In genomic region chr19:57350877-57351805, GRCh38 we compare ENCODE assay signal across 8 cellular contexts. TPM values are rescaled to one million over a fixed set of nuclear protein-coding genes. Genes with fewer than 3 reads are reported as not detected.
DNase-seq lines count a peak whose midpoint lies in the region; ATAC-seq and TF ChIP-seq lines count a peak whose summit lies in the region.

TSS of gene ZNF304 (plus strand) at chr19:57351271. CDS start at chr19:57351665, 394 bp downstream.

- TF ChIP-seq CTCF in BE2C (IDR thresholded peaks at IDR 0.05; ENCODE audit: low read depth, low read length) (no peak), dorsolateral prefrontal cortex (IDR thresholded peaks at IDR 0.05 in 54 of 56, conservative IDR thresholded peaks at IDR 0.05 in 2 of 56; ENCODE audit: low read depth in 1 of 56, partially characterized antibody in 56 of 56) (peak in 22 of 56 donors; percentile 6 to 40 (median 24)), liver (IDR thresholded peaks at IDR 0.05; ENCODE audit: low read depth, low read length, missing input control) (no peak)

- H3K9me3 ChIP-seq in BE2C (no peaks in the 10 kb centered on the region), liver (ENCODE audit: control insufficient read depth in 4 of 4, low read length in 3 of 4) (peaks cover 16 to 35% (median 30%) of the 10 kb centered on the region in 4 donors)

- H3K36me3 ChIP-seq in BE2C (peaks cover 25% of the 10 kb centered on the region), liver (ENCODE audit: control insufficient read depth in 4 of 4, insufficient read depth in 3 of 4, low read depth in 1 of 4, low read length in 3 of 4) (peaks cover 6 to 36% (median 30%) of the 10 kb centered on the region in 4 donors)

- H3K27me3 ChIP-seq in BE2C, result peaks cover 3% of the 10 kb centered on the region; the same call in 1 of the 2 replicates
- H3K27me3 ChIP-seq in dorsolateral prefrontal cortex, result no peaks in the 10 kb centered on the region
- peaks cover 0 to 3% (median 0%) of the 10 kb centered on the region in 4 donors for H3K27me3 ChIP-seq in liver (ENCODE audit: control insufficient read depth in 4 of 4, insufficient read depth in 4 of 4, low read length in 3 of 4)

- 3% methylated on average over 57 of the region's 57 CpGs for WGBS in liver

- intact Hi-C loops in dorsolateral prefrontal cortex (cut with DNase I), result loop anchor here in 1 of 2 donors (2.0 to 10.0 kb wide), 2 partner anchors 30 to 66 kb away; partner anchors contain the start of genes ZNF460 and ZNF543

- DNase-seq in BE2C (peak; percentile 91), NCI-H510A treated with DMSO at 0.1 percent for 48 hours (lab: John Stamatoyannopoulos, UW) (peak; percentile 87), dorsolateral prefrontal cortex (peak; percentile 89 to 98 (median 97))
- peak; percentile 56 to 81 for DNase-seq in activated CD4-positive, alpha-beta T cell treated with anti-CD3 and anti-CD28 coated beads, Interleukin-2, amount 50 U/mL, for 24 hours (ENCODE audit: low read depth in 1 of 2, low spot score in 1 of 2)
- DNase-seq in stimulated activated CD4-positive, alpha-beta T cell treated with anti-CD3 and anti-CD28 coated beads, Interleukin-4, amount 100 ng/mL, for 1 hour, result peak; percentile 78

- H3K9ac ChIP-seq in liver (ENCODE audit: low read depth in 1 of 2, low read length in 2 of 2), result peak within 1 kb of the TSS; percentile 53 to 95

- H3K4me1 ChIP-seq in BE2C (no peaks in the 10 kb centered on the region), liver (ENCODE audit: control insufficient read depth in 4 of 4, insufficient read depth in 4 of 4, low read length in 3 of 4) (peaks cover 3 to 20% (median 13%) of the 10 kb centered on the region in 4 donors)

- H3K27ac ChIP-seq in dorsolateral prefrontal cortex (peak within 1 kb of the TSS in 52 of 59 donors; percentile 15 to 92 (median 70)), liver (ENCODE audit: low read depth in 1 of 2, low read length in 2 of 2) (peak within 1 kb of the TSS; percentile 45 to 70)

- peak; percentile 68 for TF ChIP-seq POLR2A in GM19193 (IDR thresholded peaks at IDR 0.05; ENCODE audit: extremely low read depth, insufficient read depth, insufficient read length)

- peak; percentile 96 for ATAC-seq in HG03432 (IDR thresholded peaks at IDR 0.05; ENCODE audit: unreplicated experiment)

- peak; percentile 37 to 53 for TF ChIP-seq RAD21 in liver (IDR thresholded peaks at IDR 0.05)

- H3K4me3 ChIP-seq in BE2C (ENCODE audit: low read depth, low read length) (peak within 1 kb of the TSS; percentile 99), dorsolateral prefrontal cortex (peak within 1 kb of the TSS; percentile 73 to 100 (median 96)), liver (ENCODE audit: low read depth in 1 of 3, low read length in 3 of 3) (peak within 1 kb of the TSS; percentile 80 to 100 (median 83))

TF ChIP-seq in liver, 16 proteins besides CTCF, POLR2A, EP300 and RAD21:
- no peak for TF ChIP-seq FOXA1 (IDR thresholded peaks at IDR 0.05)
- no peak for TF ChIP-seq FOXA2 (IDR thresholded peaks at IDR 0.05)
- TF ChIP-seq ATF3 (IDR thresholded peaks at IDR 0.05), result no peak
- no peak for TF ChIP-seq NR2F2 (IDR thresholded peaks at IDR 0.05)
- peak in 1 of 2 donors; percentile 23 for TF ChIP-seq EGR1 (IDR thresholded peaks at IDR 0.05; ENCODE audit: low read depth in 2 of 2)
- no peak for TF ChIP-seq TAF1 (conservative IDR thresholded peaks at IDR 0.05)
- peak; percentile 26 to 37 for TF ChIP-seq HNF4A (conservative IDR thresholded peaks at IDR 0.05)
- TF ChIP-seq ZBTB33 (IDR thresholded peaks at IDR 0.05), result peak; percentile 92
- TF ChIP-seq RXRA (IDR thresholded peaks at IDR 0.05), result peak; percentile 22 to 23
- peak; percentile 21 for TF ChIP-seq REST (IDR thresholded peaks at IDR 0.05)
- peak; percentile 57 to 94 for TF ChIP-seq GABPA (IDR thresholded peaks at IDR 0.05 in 1 of 2, conservative IDR thresholded peaks at IDR 0.05 in 1 of 2)
- peak; percentile 78 for TF ChIP-seq YY1 (IDR thresholded peaks at IDR 0.05)
- TF ChIP-seq SP1 (IDR thresholded peaks at IDR 0.05), result peak; percentile 71
- TF ChIP-seq HNF4G (IDR thresholded peaks at IDR 0.05), result no peak
- TF ChIP-seq JUND (IDR thresholded peaks at IDR 0.05), result no peak
- TF ChIP-seq MAX (IDR thresholded peaks at IDR 0.05), result peak; percentile 61

RNA-seq across cellular contexts. Expression of gene ZNF304, which starts in this region (rescaled TPM):
- polyA plus RNA-seq in BE2C (2012; ENCODE audit: insufficient read depth, insufficient read length, low read depth), result 6.4 TPM
- total RNA-seq in dorsolateral prefrontal cortex (10 to 100 TPM in 116 of 120 experiments, 1 to 10 TPM in 4; 8.4 to 20.2 (median 13.3) TPM), liver (1 to 10 TPM; 3.2 to 5.6 TPM)
- 1 to 10 TPM in 1 of 2 donors, under 1 TPM in 1; 0.90 to 1.3 TPM for polyA plus RNA-seq in liver

Comparison
In these comparisons a context has a peak if more than half of its experiments do, and no peak if none do; other contexts are left out.
1. Peak in every context shown above with its lines: DNase-seq, ATAC-seq, H3K4me3 ChIP-seq and H3K27ac ChIP-seq.